Comparison of ENCODE assay signal across 1 cellular context in genomic region chr5:6633469-6634326, GRCh38.
A peak's percentile ranks its signal among the peaks of the same experiment; 100 is the strongest.
TF ChIP-seq lines count a peak whose summit lies in the region.

No MANE protein-coding gene starts in this region.

TF ChIP-seq in HepG2, 621 proteins besides CTCF, POLR2A, EP300 and RAD21 (continued from another document and continues in another):
- TF ChIP-seq LRRFIP1 (CRISPR knock-in tag; conservative IDR thresholded peaks at IDR 0.05) (no peak), ZFX (CRISPR knock-in tag; IDR thresholded peaks at IDR 0.05; ENCODE audit: low read depth) (no peak), GPBP1L1 (CRISPR knock-in tag; IDR thresholded peaks at IDR 0.05) (no peak), RORA (CRISPR knock-in tag; IDR thresholded peaks at IDR 0.05) (no peak), ZNF691 (CRISPR knock-in tag; IDR thresholded peaks at IDR 0.05; ENCODE audit: borderline replicate concordance, low read depth) (no peak), ZSCAN25 (CRISPR knock-in tag; IDR thresholded peaks at IDR 0.05) (no peak), ZNF121 (CRISPR knock-in tag; IDR thresholded peaks at IDR 0.05) (no peak), YY1 (IDR thresholded peaks at IDR 0.05; ENCODE audit: insufficient read depth, insufficient replicate concordance, low read depth, low read length) (peak; percentile 26), ZNF772 (CRISPR knock-in tag; IDR thresholded peaks at IDR 0.05) (no peak), SMAD3 (CRISPR knock-in tag; IDR thresholded peaks at IDR 0.05) (no peak), TOPORS (CRISPR knock-in tag; IDR thresholded peaks at IDR 0.05) (no peak), ASH2L (IDR thresholded peaks at IDR 0.05; ENCODE audit: insufficient read length, low read depth, low read length) (no peak), ZKSCAN8 (CRISPR knock-in tag; IDR thresholded peaks at IDR 0.05; ENCODE audit: borderline replicate concordance) (0 out of 2 replicates have a peak, but pooled peaks have one; percentile 13), CAMTA2 (CRISPR knock-in tag; IDR thresholded peaks at IDR 0.05; ENCODE audit: borderline replicate concordance) (no peak; the same call in 1 of the 2 replicates), FUBP1 (CRISPR knock-in tag; IDR thresholded peaks at IDR 0.05; ENCODE audit: borderline replicate concordance) (no peak), ZNF530 (CRISPR knock-in tag; IDR thresholded peaks at IDR 0.05; ENCODE audit: low read depth) (no peak), ZBTB20 (CRISPR knock-in tag; IDR thresholded peaks at IDR 0.05; ENCODE audit: borderline replicate concordance, low read depth) (no peak), NR0B2 (CRISPR knock-in tag; IDR thresholded peaks at IDR 0.05) (0 out of 2 replicates have a peak, but pooled peaks have one; percentile 48), ZNF124 (CRISPR knock-in tag; IDR thresholded peaks at IDR 0.05) (no peak), SP4 (CRISPR knock-in tag; IDR thresholded peaks at IDR 0.05) (0 out of 2 replicates have a peak, but pooled peaks have one; percentile 7), ZNF552 (CRISPR knock-in tag; IDR thresholded peaks at IDR 0.05; ENCODE audit: borderline replicate concordance) (peak; percentile 77; the same call in 1 of the 2 replicates), ZNF10 (CRISPR knock-in tag; IDR thresholded peaks at IDR 0.05; ENCODE audit: borderline replicate concordance, low read depth) (no peak), SAP130 (CRISPR knock-in tag; IDR thresholded peaks at IDR 0.05; ENCODE audit: low read depth) (peak; percentile 17; the same call in 1 of the 2 replicates), ZZZ3 (CRISPR knock-in tag; IDR thresholded peaks at IDR 0.05; ENCODE audit: borderline replicate concordance) (no peak), ATF1 (CRISPR knock-in tag; IDR thresholded peaks at IDR 0.05) (no peak)
- TF ChIP-seq, protein P1, sequence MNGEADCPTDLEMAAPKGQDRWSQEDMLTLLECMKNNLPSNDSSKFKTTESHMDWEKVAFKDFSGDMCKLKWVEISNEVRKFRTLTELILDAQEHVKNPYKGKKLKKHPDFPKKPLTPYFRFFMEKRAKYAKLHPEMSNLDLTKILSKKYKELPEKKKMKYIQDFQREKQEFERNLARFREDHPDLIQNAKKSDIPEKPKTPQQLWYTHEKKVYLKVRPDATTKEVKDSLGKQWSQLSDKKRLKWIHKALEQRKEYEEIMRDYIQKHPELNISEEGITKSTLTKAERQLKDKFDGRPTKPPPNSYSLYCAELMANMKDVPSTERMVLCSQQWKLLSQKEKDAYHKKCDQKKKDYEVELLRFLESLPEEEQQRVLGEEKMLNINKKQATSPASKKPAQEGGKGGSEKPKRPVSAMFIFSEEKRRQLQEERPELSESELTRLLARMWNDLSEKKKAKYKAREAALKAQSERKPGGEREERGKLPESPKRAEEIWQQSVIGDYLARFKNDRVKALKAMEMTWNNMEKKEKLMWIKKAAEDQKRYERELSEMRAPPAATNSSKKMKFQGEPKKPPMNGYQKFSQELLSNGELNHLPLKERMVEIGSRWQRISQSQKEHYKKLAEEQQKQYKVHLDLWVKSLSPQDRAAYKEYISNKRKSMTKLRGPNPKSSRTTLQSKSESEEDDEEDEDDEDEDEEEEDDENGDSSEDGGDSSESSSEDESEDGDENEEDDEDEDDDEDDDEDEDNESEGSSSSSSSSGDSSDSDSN (CRISPR knock-in tag; IDR thresholded peaks at IDR 0.05) = peak; percentile 61; the same call in 1 of the 2 replicates
- TF ChIP-seq, protein P2, sequence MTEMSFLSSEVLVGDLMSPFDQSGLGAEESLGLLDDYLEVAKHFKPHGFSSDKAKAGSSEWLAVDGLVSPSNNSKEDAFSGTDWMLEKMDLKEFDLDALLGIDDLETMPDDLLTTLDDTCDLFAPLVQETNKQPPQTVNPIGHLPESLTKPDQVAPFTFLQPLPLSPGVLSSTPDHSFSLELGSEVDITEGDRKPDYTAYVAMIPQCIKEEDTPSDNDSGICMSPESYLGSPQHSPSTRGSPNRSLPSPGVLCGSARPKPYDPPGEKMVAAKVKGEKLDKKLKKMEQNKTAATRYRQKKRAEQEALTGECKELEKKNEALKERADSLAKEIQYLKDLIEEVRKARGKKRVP (CRISPR knock-in tag; IDR thresholded peaks at IDR 0.05) = no peak
- TF ChIP-seq, protein P3, sequence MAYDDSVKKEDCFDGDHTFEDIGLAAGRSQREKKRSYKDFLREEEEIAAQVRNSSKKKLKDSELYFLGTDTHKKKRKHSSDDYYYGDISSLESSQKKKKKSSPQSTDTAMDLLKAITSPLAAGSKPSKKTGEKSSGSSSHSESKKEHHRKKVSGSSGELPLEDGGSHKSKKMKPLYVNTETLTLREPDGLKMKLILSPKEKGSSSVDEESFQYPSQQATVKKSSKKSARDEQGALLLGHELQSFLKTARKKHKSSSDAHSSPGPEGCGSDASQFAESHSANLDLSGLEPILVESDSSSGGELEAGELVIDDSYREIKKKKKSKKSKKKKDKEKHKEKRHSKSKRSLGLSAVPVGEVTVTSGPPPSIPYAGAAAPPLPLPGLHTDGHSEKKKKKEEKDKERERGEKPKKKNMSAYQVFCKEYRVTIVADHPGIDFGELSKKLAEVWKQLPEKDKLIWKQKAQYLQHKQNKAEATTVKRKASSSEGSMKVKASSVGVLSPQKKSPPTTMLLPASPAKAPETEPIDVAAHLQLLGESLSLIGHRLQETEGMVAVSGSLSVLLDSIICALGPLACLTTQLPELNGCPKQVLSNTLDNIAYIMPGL (CRISPR knock-in tag; IDR thresholded peaks at IDR 0.05; ENCODE audit: borderline replicate concordance in 1 of 2, low read depth in 1 of 2) = 0 out of 4 replicates have a peak, but pooled peaks of 1 of the 2 experiments have one; percentile 40
- TF ChIP-seq, protein P4, sequence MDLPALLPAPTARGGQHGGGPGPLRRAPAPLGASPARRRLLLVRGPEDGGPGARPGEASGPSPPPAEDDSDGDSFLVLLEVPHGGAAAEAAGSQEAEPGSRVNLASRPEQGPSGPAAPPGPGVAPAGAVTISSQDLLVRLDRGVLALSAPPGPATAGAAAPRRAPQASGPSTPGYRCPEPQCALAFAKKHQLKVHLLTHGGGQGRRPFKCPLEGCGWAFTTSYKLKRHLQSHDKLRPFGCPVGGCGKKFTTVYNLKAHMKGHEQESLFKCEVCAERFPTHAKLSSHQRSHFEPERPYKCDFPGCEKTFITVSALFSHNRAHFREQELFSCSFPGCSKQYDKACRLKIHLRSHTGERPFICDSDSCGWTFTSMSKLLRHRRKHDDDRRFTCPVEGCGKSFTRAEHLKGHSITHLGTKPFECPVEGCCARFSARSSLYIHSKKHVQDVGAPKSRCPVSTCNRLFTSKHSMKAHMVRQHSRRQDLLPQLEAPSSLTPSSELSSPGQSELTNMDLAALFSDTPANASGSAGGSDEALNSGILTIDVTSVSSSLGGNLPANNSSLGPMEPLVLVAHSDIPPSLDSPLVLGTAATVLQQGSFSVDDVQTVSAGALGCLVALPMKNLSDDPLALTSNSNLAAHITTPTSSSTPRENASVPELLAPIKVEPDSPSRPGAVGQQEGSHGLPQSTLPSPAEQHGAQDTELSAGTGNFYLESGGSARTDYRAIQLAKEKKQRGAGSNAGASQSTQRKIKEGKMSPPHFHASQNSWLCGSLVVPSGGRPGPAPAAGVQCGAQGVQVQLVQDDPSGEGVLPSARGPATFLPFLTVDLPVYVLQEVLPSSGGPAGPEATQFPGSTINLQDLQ (CRISPR knock-in tag; IDR thresholded peaks at IDR 0.05) = no peak
- TF ChIP-seq, protein P5, sequence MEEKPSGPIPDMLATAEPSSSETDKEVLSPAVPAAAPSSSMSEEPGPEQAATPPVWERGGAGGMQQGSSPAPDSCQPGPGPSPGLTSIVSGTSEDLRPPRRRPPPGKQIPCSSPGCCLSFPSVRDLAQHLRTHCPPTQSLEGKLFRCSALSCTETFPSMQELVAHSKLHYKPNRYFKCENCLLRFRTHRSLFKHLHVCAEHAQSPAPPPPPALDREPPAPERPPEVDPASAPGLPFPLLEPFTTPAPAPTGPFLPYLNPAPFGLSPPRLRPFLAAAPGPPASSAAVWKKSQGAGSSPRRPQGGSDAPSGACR (CRISPR knock-in tag; IDR thresholded peaks at IDR 0.05) = no peak
- TF ChIP-seq, protein P6, sequence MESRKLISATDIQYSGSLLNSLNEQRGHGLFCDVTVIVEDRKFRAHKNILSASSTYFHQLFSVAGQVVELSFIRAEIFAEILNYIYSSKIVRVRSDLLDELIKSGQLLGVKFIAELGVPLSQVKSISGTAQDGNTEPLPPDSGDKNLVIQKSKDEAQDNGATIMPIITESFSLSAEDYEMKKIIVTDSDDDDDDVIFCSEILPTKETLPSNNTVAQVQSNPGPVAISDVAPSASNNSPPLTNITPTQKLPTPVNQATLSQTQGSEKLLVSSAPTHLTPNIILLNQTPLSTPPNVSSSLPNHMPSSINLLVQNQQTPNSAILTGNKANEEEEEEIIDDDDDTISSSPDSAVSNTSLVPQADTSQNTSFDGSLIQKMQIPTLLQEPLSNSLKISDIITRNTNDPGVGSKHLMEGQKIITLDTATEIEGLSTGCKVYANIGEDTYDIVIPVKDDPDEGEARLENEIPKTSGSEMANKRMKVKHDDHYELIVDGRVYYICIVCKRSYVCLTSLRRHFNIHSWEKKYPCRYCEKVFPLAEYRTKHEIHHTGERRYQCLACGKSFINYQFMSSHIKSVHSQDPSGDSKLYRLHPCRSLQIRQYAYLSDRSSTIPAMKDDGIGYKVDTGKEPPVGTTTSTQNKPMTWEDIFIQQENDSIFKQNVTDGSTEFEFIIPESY (CRISPR knock-in tag; IDR thresholded peaks at IDR 0.05) = no peak
- TF ChIP-seq, protein P7, sequence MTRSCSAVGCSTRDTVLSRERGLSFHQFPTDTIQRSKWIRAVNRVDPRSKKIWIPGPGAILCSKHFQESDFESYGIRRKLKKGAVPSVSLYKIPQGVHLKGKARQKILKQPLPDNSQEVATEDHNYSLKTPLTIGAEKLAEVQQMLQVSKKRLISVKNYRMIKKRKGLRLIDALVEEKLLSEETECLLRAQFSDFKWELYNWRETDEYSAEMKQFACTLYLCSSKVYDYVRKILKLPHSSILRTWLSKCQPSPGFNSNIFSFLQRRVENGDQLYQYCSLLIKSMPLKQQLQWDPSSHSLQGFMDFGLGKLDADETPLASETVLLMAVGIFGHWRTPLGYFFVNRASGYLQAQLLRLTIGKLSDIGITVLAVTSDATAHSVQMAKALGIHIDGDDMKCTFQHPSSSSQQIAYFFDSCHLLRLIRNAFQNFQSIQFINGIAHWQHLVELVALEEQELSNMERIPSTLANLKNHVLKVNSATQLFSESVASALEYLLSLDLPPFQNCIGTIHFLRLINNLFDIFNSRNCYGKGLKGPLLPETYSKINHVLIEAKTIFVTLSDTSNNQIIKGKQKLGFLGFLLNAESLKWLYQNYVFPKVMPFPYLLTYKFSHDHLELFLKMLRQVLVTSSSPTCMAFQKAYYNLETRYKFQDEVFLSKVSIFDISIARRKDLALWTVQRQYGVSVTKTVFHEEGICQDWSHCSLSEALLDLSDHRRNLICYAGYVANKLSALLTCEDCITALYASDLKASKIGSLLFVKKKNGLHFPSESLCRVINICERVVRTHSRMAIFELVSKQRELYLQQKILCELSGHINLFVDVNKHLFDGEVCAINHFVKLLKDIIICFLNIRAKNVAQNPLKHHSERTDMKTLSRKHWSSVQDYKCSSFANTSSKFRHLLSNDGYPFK (CRISPR knock-in tag; IDR thresholded peaks at IDR 0.05; ENCODE audit: borderline replicate concordance) = no peak
